25 cellular contexts compared by ENCODE assay signal in genomic region chr11:88831303-88831890, GRCh38.
DNase-seq lines count a peak whose midpoint lies in the region; ATAC-seq, FAIRE-seq and TF ChIP-seq lines count a peak whose summit lies in the region.
"Had no signal": no experiment of that assay in that cellular context is flagged by ENCODE, and none has a peak within 500 bp of the region (broad histone marks: within the 10 kb centered on the region; RNA-seq: fewer than 3 reads in every experiment).

No MANE protein-coding gene starts in this region.

- H2AK5ac ChIP-seq in neuronal stem cell (ENCODE audit: low read depth, low read length) = no peak overlapping the region

- H3K9ac ChIP-seq in neuronal stem cell (ENCODE audit: low read depth, low read length, poor library complexity) = no peak overlapping the region
- H3K9ac ChIP-seq in endodermal cell (ENCODE audit: extremely low read depth, low read length, poor library complexity, severe bottlenecking) = no peak overlapping the region
- H3K9ac ChIP-seq: BLaER1 had no signal

- H3K9me3 ChIP-seq in right cardiac atrium (ENCODE audit: control insufficient read depth, low read length) (no peaks in the 10 kb centered on the region), neuronal stem cell (replicated peaks in 1 of 2; ENCODE audit: control insufficient read depth in 2 of 2, insufficient read depth in 1 of 2, low read depth in 1 of 2, low read length in 2 of 2) (no peaks in the 10 kb centered on the region), upper lobe of right lung (no peaks in the 10 kb centered on the region), gastrocnemius medialis (no peaks in the 10 kb centered on the region), endodermal cell (ENCODE audit: control insufficient read depth, low read length) (no peaks in the 10 kb centered on the region)
- H3K9me3 ChIP-seq: BLaER1, Caco-2 had no signal

- no peaks in the 10 kb centered on the region for H3K4me1 Mint-ChIP-seq in endodermal cell
- H3K4me1 Mint-ChIP-seq: B cell had no signal

- H3K27me3 ChIP-seq in right cardiac atrium (ENCODE audit: control insufficient read depth, insufficient read depth) (no peaks in the 10 kb centered on the region), bronchial epithelial cell (ENCODE audit: control insufficient read depth, insufficient read depth, low read length) (peaks cover 1% of the 10 kb centered on the region), neuronal stem cell (ENCODE audit: control insufficient read depth in 3 of 3, insufficient read depth in 3 of 3, low read depth in 1 of 3, low read length in 3 of 3) (no peaks in the 10 kb centered on the region), upper lobe of right lung (no peaks in the 10 kb centered on the region), gastrocnemius medialis (no peaks in the 10 kb centered on the region), endodermal cell (ENCODE audit: control insufficient read depth, insufficient read depth, low read length, poor library complexity, severe bottlenecking) (no peaks in the 10 kb centered on the region)
- H3K27me3 ChIP-seq: BLaER1 had no signal

- no peak overlapping the region for H2BK5ac ChIP-seq in neuronal stem cell (ENCODE audit: low read length)

- no peaks in the 10 kb centered on the region for H3K36me3 Mint-ChIP-seq in endodermal cell (ENCODE audit: low read depth)
- H3K36me3 Mint-ChIP-seq: CD4-positive, CD25-positive, alpha-beta regulatory T cell; CD8-positive, alpha-beta T cell had no signal

- no peaks in the 10 kb centered on the region for H3K27me3 Mint-ChIP-seq in endodermal cell (ENCODE audit: insufficient read depth)
- H3K27me3 Mint-ChIP-seq: B cell; CD4-positive, CD25-positive, alpha-beta regulatory T cell had no signal

- no peak overlapping the region for H2BK15ac ChIP-seq in neuronal stem cell (ENCODE audit: low read length)

- no peak overlapping the region for H3K27ac ChIP-seq in right cardiac atrium (ENCODE audit: low read length)
- no peak overlapping the region for H3K27ac ChIP-seq in neuronal stem cell (replicated peaks; ENCODE audit: low read length)
- H3K27ac ChIP-seq in upper lobe of right lung = no peak overlapping the region
- H3K27ac ChIP-seq in gastrocnemius medialis = no peak overlapping the region
- no peak overlapping the region for H3K27ac ChIP-seq in endodermal cell (ENCODE audit: low read depth, low read length)
- H3K27ac ChIP-seq: 22Rv1, BLaER1, C4-2B had no signal

- no peaks in the 10 kb centered on the region for H3K79me1 ChIP-seq in neuronal stem cell (ENCODE audit: low read depth, low read length)

- no peak overlapping the region for H3K4ac ChIP-seq in neuronal stem cell (ENCODE audit: low read length)

- H3K9me3 Mint-ChIP-seq in endodermal cell = no peaks in the 10 kb centered on the region
- H3K9me3 Mint-ChIP-seq: CD8-positive, alpha-beta T cell had no signal

- H3K23ac ChIP-seq in neuronal stem cell (ENCODE audit: low read depth, low read length, poor library complexity) = peak overlapping the region; percentile 27

- no peak overlapping the region for H2BK12ac ChIP-seq in neuronal stem cell (ENCODE audit: low read length)

- H3K4me3 ChIP-seq in right cardiac atrium (ENCODE audit: low read length) (no peak overlapping the region), bronchial epithelial cell (ENCODE audit: low read depth, low read length) (no peak overlapping the region), neuronal stem cell (ENCODE audit: low read length in 2 of 2) (peak overlapping the region in 1 of 2 donors; percentile 17), upper lobe of right lung (no peak overlapping the region), gastrocnemius medialis (no peak overlapping the region), endodermal cell (ENCODE audit: low read length) (no peak overlapping the region)
- H3K4me3 ChIP-seq: BLaER1 had no signal

- no peak overlapping the region for H3K4me2 ChIP-seq in neuronal stem cell (ENCODE audit: insufficient read depth, low read length, poor library complexity, severe bottlenecking)
- H3K4me2 ChIP-seq: BLaER1 had no signal

- H2BK120ac ChIP-seq in neuronal stem cell (ENCODE audit: low read depth, low read length) = no peak overlapping the region

- TF ChIP-seq CTCF in bronchial epithelial cell (IDR thresholded peaks at IDR 0.05; ENCODE audit: insufficient read depth, low read length, severe bottlenecking) = no peak
- TF ChIP-seq CTCF in upper lobe of right lung (IDR thresholded peaks at IDR 0.05) = no peak
- no peak for TF ChIP-seq CTCF in gastrocnemius medialis (IDR thresholded peaks at IDR 0.05 in 4 of 5, conservative IDR thresholded peaks at IDR 0.05 in 1 of 5)
- no peak for TF ChIP-seq CTCF in endodermal cell (conservative IDR thresholded peaks at IDR 0.05)

- H3K36me3 ChIP-seq in bronchial epithelial cell (ENCODE audit: control insufficient read depth, insufficient read depth, low read length) = no peaks in the 10 kb centered on the region
- no peaks in the 10 kb centered on the region for H3K36me3 ChIP-seq in neuronal stem cell (replicated peaks in 1 of 2; ENCODE audit: control insufficient read depth in 2 of 2, insufficient read depth in 2 of 2, low read length in 2 of 2)
- H3K36me3 ChIP-seq in upper lobe of right lung = no peaks in the 10 kb centered on the region
- no peaks in the 10 kb centered on the region for H3K36me3 ChIP-seq in gastrocnemius medialis
- no peaks in the 10 kb centered on the region for H3K36me3 ChIP-seq in endodermal cell (ENCODE audit: control insufficient read depth, insufficient read depth, low read length)
- H3K36me3 ChIP-seq: BLaER1 had no signal

- DNase-seq in Right ventricle myocardium superior (peak; percentile 13), right cardiac atrium (no peak), bronchial epithelial cell (ENCODE audit: low read depth) (no peak), neuronal stem cell (ENCODE audit: low spot score) (no peak), upper lobe of right lung (no peak), gastrocnemius medialis (no peak), NCI-H2227 (lab: John Stamatoyannopoulos, UW; ENCODE audit: unreplicated experiment) (no peak), endodermal cell (no peak)
- DNase-seq: Caco-2; CD4-positive, CD25-positive, alpha-beta regulatory T cell; CD8-positive, alpha-beta T cell; DMS 273 treated with DMSO at 0.1 percent for 48 hours; DMS79; EL; GDM1; GOT3; HCEC 1CT had no signal

- in situ Hi-C loops in gastrocnemius medialis (cut with MboI; ENCODE audit: low sequenced_read_pairs in 4 of 4) = no loop called here

- FAIRE-seq in bronchial epithelial cell (lab: Jason Lieb, UNC) = peak; percentile 93
- FAIRE-seq: A204.1, D721Med, GM12891, H54 had no signal

- no peak overlapping the region for H4K8ac ChIP-seq in neuronal stem cell (ENCODE audit: low read depth, low read length)

- 83% methylated on average over 3 of the region's 3 CpGs for WGBS in right cardiac atrium
- no CpG with 5 or more reads among the region's 3 CpGs for WGBS in neuronal stem cell (ENCODE audit: extremely low coverage in 2 of 2, insufficient read length in 2 of 2, insufficient replicate concordance in 1 of 2), 2 donors
- 80 to 94% methylated on average over 1 to 3 of the region's 3 CpGs for WGBS in endodermal cell (ENCODE audit: insufficient coverage in 1 of 2, insufficient read length in 1 of 2), 2 experiments

- H3K18ac ChIP-seq in neuronal stem cell (ENCODE audit: low read length) = no peak overlapping the region

- TF ChIP-seq POLR2A in gastrocnemius medialis (IDR thresholded peaks at IDR 0.05) = no peak

- H3K27ac Mint-ChIP-seq in endodermal cell = no peak overlapping the region
- H3K27ac Mint-ChIP-seq: B cell; CD4-positive, CD25-positive, alpha-beta regulatory T cell; CD8-positive, alpha-beta T cell had no signal

- ATAC-seq in Right ventricle myocardium superior (ENCODE audit: poor library complexity) = no peak
- no peak for ATAC-seq in right cardiac atrium
- peak; percentile 20 for ATAC-seq in upper lobe of right lung
- no peak for ATAC-seq in gastrocnemius medialis
- ATAC-seq: CD8-positive, alpha-beta T cell had no signal

- no peak overlapping the region for H3K4me3 Mint-ChIP-seq in endodermal cell
- H3K4me3 Mint-ChIP-seq: B cell; CD4-positive, CD25-positive, alpha-beta regulatory T cell; CD8-positive, alpha-beta T cell had no signal

- H2AFZ ChIP-seq in neuronal stem cell (ENCODE audit: low read length) = no peak overlapping the region

- H3K14ac ChIP-seq in neuronal stem cell (ENCODE audit: low read length) = peak overlapping the region; percentile 26

- H3K4me1 ChIP-seq in right cardiac atrium (ENCODE audit: control insufficient read depth, insufficient read depth, low read length) = no peaks in the 10 kb centered on the region
- H3K4me1 ChIP-seq in neuronal stem cell (ENCODE audit: control insufficient read depth in 2 of 2, insufficient read depth in 1 of 2, low read depth in 1 of 2, low read length in 2 of 2) = no peaks in the 10 kb centered on the region
- no peaks in the 10 kb centered on the region for H3K4me1 ChIP-seq in upper lobe of right lung
- no peaks in the 10 kb centered on the region for H3K4me1 ChIP-seq in gastrocnemius medialis
- H3K4me1 ChIP-seq in endodermal cell (ENCODE audit: control insufficient read depth, insufficient read depth, low read length) = no peaks in the 10 kb centered on the region
- H3K4me1 ChIP-seq: BLaER1, Caco-2 had no signal

- intact Hi-C loops in Right ventricle myocardium superior (cut with DNase I) (no loop called here), right cardiac atrium (cut with DNase I) (no loop called here), upper lobe of right lung (cut with DNase I) (no loop called here), gastrocnemius medialis (cut with DNase I; ENCODE audit: low total_unique reads) (no loop called here)

- H4K91ac ChIP-seq in neuronal stem cell (ENCODE audit: low read depth, low read length, poor library complexity) = no peak overlapping the region
